ENCODE assay signal across 8 cellular contexts in the genomic region with DNA sequence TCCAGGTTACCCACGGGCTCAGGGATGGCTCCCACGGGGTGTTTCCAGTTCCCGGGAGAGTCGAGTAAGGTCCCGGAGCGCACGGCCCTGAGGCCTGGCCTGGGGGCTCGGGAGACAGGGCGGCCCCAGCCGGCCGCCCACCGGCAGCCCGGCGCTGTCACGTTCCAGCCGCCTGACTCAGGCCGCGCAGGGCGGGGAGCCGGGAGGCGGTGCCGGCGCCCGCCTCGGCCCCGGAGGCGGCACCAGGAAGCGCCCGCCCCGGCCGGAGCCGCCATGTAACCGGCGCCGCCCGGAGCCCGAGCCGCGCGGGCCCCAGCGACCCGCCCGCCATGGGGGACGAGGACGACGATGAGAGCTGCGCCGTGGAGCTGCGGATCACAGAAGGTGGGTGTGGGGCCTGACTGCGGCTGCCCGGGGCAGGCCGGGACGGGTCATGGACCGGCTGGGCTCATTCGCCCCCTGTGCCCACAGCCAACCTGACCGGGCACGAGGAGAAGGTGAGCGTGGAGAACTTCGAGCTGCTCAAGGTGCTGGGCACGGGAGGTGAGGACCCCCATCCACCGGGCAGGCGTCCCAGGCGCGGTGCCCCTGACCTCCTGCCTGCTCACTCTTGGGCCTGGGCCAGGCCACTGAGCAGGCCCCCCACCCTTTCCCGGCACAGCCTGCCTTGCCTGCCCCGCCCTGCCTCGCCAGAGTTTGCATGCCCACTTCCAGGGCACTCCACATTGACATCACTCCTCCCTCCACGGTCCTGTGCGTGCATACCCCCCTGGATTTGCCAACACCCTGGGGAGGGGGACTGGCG. TPM values are rescaled to one million over a fixed set of nuclear protein-coding genes. Genes with fewer than 3 reads are reported as not detected.
DNase-seq lines count a peak whose midpoint lies in the region; ATAC-seq and TF ChIP-seq lines count a peak whose summit lies in the region.

A gene (plus strand): TSS at position 256 of the 805 bp plus-strand sequence. CDS start 74 bp downstream, at position 330.

- peak within 1 kb of the TSS; percentile 85 for H3K27ac ChIP-seq in duodenal mucosa (ENCODE audit: low read depth, low read length)

- peaks cover 51% of the 10 kb centered on the region for H3K4me1 Mint-ChIP-seq in CD14-positive monocyte

- no peaks in the 10 kb centered on the region for H3K9me3 ChIP-seq in duodenal mucosa (ENCODE audit: control insufficient read depth in 1 of 2, low read length in 2 of 2)

- peaks cover 31 to 37% of the 10 kb centered on the region in 2 donors for H3K4me1 ChIP-seq in duodenal mucosa (ENCODE audit: control insufficient read depth in 1 of 2, insufficient read depth in 2 of 2, low read length in 2 of 2)

- no peaks in the 10 kb centered on the region for H3K27me3 Mint-ChIP-seq in CD14-positive monocyte (ENCODE audit: low read depth in 3 of 3)

- H3K4me3 Mint-ChIP-seq in CD14-positive monocyte, result peak within 1 kb of the TSS; percentile 86 to 96

- no peak for TF ChIP-seq CTCF in CD14-positive monocyte (IDR thresholded peaks at IDR 0.05)

- no peaks in the 10 kb centered on the region for H3K9me3 Mint-ChIP-seq in CD14-positive monocyte

- intact Hi-C loops in CD14-positive monocyte (cut with micrococcal nuclease), result loop anchor here (5.0 kb wide), 1 partner anchor 42 kb away; a partner anchor contains a TSS

- H3K27me3 ChIP-seq in duodenal mucosa (ENCODE audit: control insufficient read depth in 1 of 2, insufficient read depth in 2 of 2, low read length in 2 of 2), result no peaks in the 10 kb centered on the region

- peak within 1 kb of the TSS; percentile 72 to 92 (median 85) for H3K27ac Mint-ChIP-seq in CD14-positive monocyte

- ATAC-seq in left lobe of liver, result peak; percentile 86

- H3K36me3 ChIP-seq in duodenal mucosa (ENCODE audit: control insufficient read depth in 1 of 2, insufficient read depth in 2 of 2, low read length in 2 of 2), result peaks cover 11 to 28% of the 10 kb centered on the region in 2 donors

- peak within 1 kb of the TSS; percentile 90 to 93 for H3K4me3 ChIP-seq in duodenal mucosa (ENCODE audit: low read depth in 1 of 2, low read length in 2 of 2)

- H3K9ac ChIP-seq in duodenal mucosa (ENCODE audit: low read depth in 1 of 2, low read length in 2 of 2), result peak within 1 kb of the TSS; percentile 80 to 94

- no peak for DNase-seq in CD14-positive monocyte (ENCODE audit: low spot score)
- peak; percentile 89 for DNase-seq in GM19240 (ENCODE audit: insufficient read length, low spot score)
- peak; percentile 68 for DNase-seq in LoVo (ENCODE audit: low spot score)
- peak; percentile 69 for DNase-seq in activated CD4-positive, alpha-beta T cell treated with anti-CD3 and anti-CD28 coated beads for 48 hours
- peak; percentile 70 for DNase-seq in left lobe of liver (ENCODE audit: low spot score)
- peak; percentile 42 for DNase-seq in stimulated activated CD4-positive, alpha-beta T cell treated with anti-CD3 and anti-CD28 coated beads, Interleukin-1b, Interleukin-23, amount 100 ng/mL, for 48 hours
- DNase-seq in effector CD8-positive, alpha-beta T cell (lab: John Stamatoyannopoulos, UW), result no peak

- H3K36me3 Mint-ChIP-seq in CD14-positive monocyte, result peaks cover 42 to 59% of the 10 kb centered on the region in 2 donors

RNA-seq across cellular contexts. Expression of the gene that starts here (rescaled TPM):
- 10 to 100 TPM; 16.2 to 24.5 TPM for polyA plus RNA-seq in CD14-positive monocyte
- 9.8 TPM for total RNA-seq in left lobe of liver

Comparison
In these comparisons a context has a peak if more than half of its experiments do, and no peak if none do; other contexts are left out.
1. DNase-seq: peak in GM19240 (single experiment), LoVo (single experiment), activated CD4-positive, alpha-beta T cell treated with anti-CD3 and anti-CD28 coated beads for 48 hours (single experiment), left lobe of liver (single experiment) and stimulated activated CD4-positive, alpha-beta T cell treated with anti-CD3 and anti-CD28 coated beads, Interleukin-1b, Interleukin-23, amount 100 ng/mL, for 48 hours (single experiment); none in CD14-positive monocyte (single experiment) and effector CD8-positive, alpha-beta T cell (single experiment).